In genomic region chr12:6199211-6199530, GRCh38 we compare ENCODE assay signal across 9 cellular contexts. TPM values are rescaled to one million over a fixed set of nuclear protein-coding genes. Genes with fewer than 3 reads are reported as not detected.
DNase-seq lines count a peak whose midpoint lies in the region; ATAC-seq, FAIRE-seq and TF ChIP-seq lines count a peak whose summit lies in the region.
"Had no signal": no experiment of that assay in that cellular context is flagged by ENCODE, and none has a peak within 500 bp of the region (broad histone marks: within the 10 kb centered on the region; RNA-seq: fewer than 3 reads in every experiment).

No MANE protein-coding gene starts in this region.

- ATAC-seq in stimulated activated naive B cell treated with anti-CD40 and anti-IgM and Interleukin-4, amounts not matched to agents 10 μg/mL and 1 μg/mL and 100 μg/mL, for 72 hours (replicated peaks): no peak
- ATAC-seq in GM18909 (IDR thresholded peaks at IDR 0.05; ENCODE audit: poor library complexity, unreplicated experiment) (no peak), HG02981 (IDR thresholded peaks at IDR 0.05; ENCODE audit: unreplicated experiment) (no peak)

- peak overlapping the region; percentile 86 for H3K4me3 ChIP-seq in HFF-Myc (replicated peaks; ENCODE audit: low read depth, low read length)
- peak overlapping the region; percentile 76 for H3K4me3 ChIP-seq in adipocyte (ENCODE audit: low read length)
- peak overlapping the region; percentile 41 to 91 (median 49) for H3K4me3 ChIP-seq in keratinocyte (ENCODE audit: control insufficient read depth in 2 of 3, extremely low read depth in 1 of 3, insufficient read depth in 2 of 3, low read depth in 1 of 3, low read length in 3 of 3)

- H3K27me3 ChIP-seq in adipocyte (replicated peaks; ENCODE audit: control insufficient read depth, insufficient read depth, low read length): no peaks in the 10 kb centered on the region
- no peaks in the 10 kb centered on the region for H3K27me3 ChIP-seq in keratinocyte (ENCODE audit: control insufficient read depth, extremely low read depth, insufficient read depth, low read length)

- no peaks in the 10 kb centered on the region for H3K36me3 Mint-ChIP-seq in stimulated activated naive B cell treated with anti-CD40 and anti-IgM and Interleukin-4, amounts not matched to agents 10 μg/mL and 1 μg/mL and 100 μg/mL, for 72 hours

- H3K4me1 Mint-ChIP-seq in stimulated activated naive B cell treated with anti-CD40 and anti-IgM and Interleukin-4, amounts not matched to agents 10 μg/mL and 1 μg/mL and 100 μg/mL, for 72 hours: peaks cover 39 to 66% of the 10 kb centered on the region in 2 donors

- peaks cover 13% of the 10 kb centered on the region for H3K4me1 ChIP-seq in adipocyte (ENCODE audit: control insufficient read depth, insufficient read depth, low read length)
- peaks cover 47% of the 10 kb centered on the region for H3K4me1 ChIP-seq in keratinocyte (ENCODE audit: control insufficient read depth, extremely low read depth, insufficient read depth, low read length)

- peaks cover 3% of the 10 kb centered on the region for H3K9me1 ChIP-seq in keratinocyte (ENCODE audit: control insufficient read depth, extremely low read depth, insufficient read depth, low read length)

- H3K27ac ChIP-seq in keratinocyte (ENCODE audit: control insufficient read depth, insufficient read depth, low read length): peak overlapping the region; percentile 74

- peaks cover 19% of the 10 kb centered on the region for H4K20me1 ChIP-seq in keratinocyte (ENCODE audit: control insufficient read depth, extremely low read depth, insufficient read depth, low read length)

- H3K4me3 Mint-ChIP-seq in stimulated activated naive B cell treated with anti-CD40 and anti-IgM and Interleukin-4, amounts not matched to agents 10 μg/mL and 1 μg/mL and 100 μg/mL, for 72 hours: peak overlapping the region; percentile 79 to 85

- H3K9ac ChIP-seq in adipocyte (ENCODE audit: low read length) (peak overlapping the region; percentile 69), keratinocyte (ENCODE audit: control insufficient read depth, extremely low read depth, insufficient read depth, low read length) (peak overlapping the region; percentile 94)

- no peak overlapping the region for H3K27ac Mint-ChIP-seq in stimulated activated naive B cell treated with anti-CD40 and anti-IgM and Interleukin-4, amounts not matched to agents 10 μg/mL and 1 μg/mL and 100 μg/mL, for 72 hours

- H3K36me3 ChIP-seq in adipocyte (ENCODE audit: control insufficient read depth, insufficient read depth, low read length, severe bottlenecking) (no peaks in the 10 kb centered on the region), keratinocyte (ENCODE audit: control insufficient read depth in 2 of 2, extremely low read depth in 1 of 2, insufficient read depth in 2 of 2, low read length in 2 of 2) (peaks cover 4 to 22% of the 10 kb centered on the region in 2 experiments)

- TF ChIP-seq CTCF in HFF-Myc (IDR thresholded peaks at IDR 0.05; ENCODE audit: low read depth, low read length, missing control alignments): no peak
- TF ChIP-seq CTCF in keratinocyte (optimal IDR thresholded peaks at IDR 0.05 in 1 of 3, IDR thresholded peaks at IDR 0.05 in 1 of 3, conservative IDR thresholded peaks at IDR 0.05 in 1 of 3; ENCODE audit: extremely low read depth in 1 of 3, insufficient read depth in 2 of 3, low read length in 3 of 3): no peak

- DNase-seq in HFF-Myc (ENCODE audit: extremely low read depth, low read depth): no peak
- no peak for DNase-seq in adipocyte (ENCODE audit: low read depth)
- DNase-seq in keratinocyte (ENCODE audit: low read depth, low spot score): no peak
- DNase-seq in stimulated activated naive B cell treated with anti-CD40 and anti-IgM and Interleukin-4, amounts not matched to agents 10 μg/mL and 1 μg/mL and 100 μg/mL, for 72 hours: no peak
- no peak for DNase-seq in NCI-H1436 treated with DMSO at 0.1 percent for 48 hours (lab: John Stamatoyannopoulos, UW)
- DNase-seq in cerebellar nuclear complex (lab: John Stamatoyannopoulos, UW): no peak
- DNase-seq: stimulated activated CD4-positive, alpha-beta T cell treated with anti-CD3 and anti-CD28 coated beads, Interleukin-2, amount 100 ng/mL, for 48 hours had no signal

- H3K79me2 ChIP-seq in keratinocyte (ENCODE audit: control insufficient read depth, insufficient read depth, low read length): peaks cover 39% of the 10 kb centered on the region

- H3K4me2 ChIP-seq in keratinocyte (ENCODE audit: control insufficient read depth, extremely low read depth, insufficient read depth, low read depth, low read length): peak overlapping the region; percentile 42

- H3K27me3 Mint-ChIP-seq in stimulated activated naive B cell treated with anti-CD40 and anti-IgM and Interleukin-4, amounts not matched to agents 10 μg/mL and 1 μg/mL and 100 μg/mL, for 72 hours: peaks cover 7 to 30% of the 10 kb centered on the region in 2 donors

- no peaks in the 10 kb centered on the region for H3K9me3 ChIP-seq in adipocyte (ENCODE audit: control insufficient read depth, low read length)
- no peaks in the 10 kb centered on the region for H3K9me3 ChIP-seq in keratinocyte (ENCODE audit: control insufficient read depth, low read depth, low read length)

- no peak for FAIRE-seq in keratinocyte (lab: Jason Lieb, UNC)

- no peaks in the 10 kb centered on the region for H3K9me3 Mint-ChIP-seq in stimulated activated naive B cell treated with anti-CD40 and anti-IgM and Interleukin-4, amounts not matched to agents 10 μg/mL and 1 μg/mL and 100 μg/mL, for 72 hours

- dilution Hi-C loops in keratinocyte (cut with MboI; ENCODE audit: extremely low pct_ligation_motif_present, low sequenced_read_pairs): no loop called here

- no peak overlapping the region for H2AFZ ChIP-seq in keratinocyte (ENCODE audit: control insufficient read depth, low read length)

RNA-seq across cellular contexts. Expression of gene CD9, which starts 1.0 kb away (rescaled TPM):
- 922 to 1,166 TPM (median 1,084 TPM) in 3 replicates for polyA plus RNA-seq in keratinocyte
- 172 TPM for polyA plus RNA-seq in keratinocyte (2011; ENCODE audit: low read depth)
- 591 and 749 TPM in 2 replicates for polyA plus RNA-seq in keratinocyte (2011; cell fraction: cytosol; rRNA removed)
- polyA plus RNA-seq in keratinocyte (2011; cell fraction: nucleus; rRNA removed): 1,144 and 1,488 TPM in 2 replicates
- 605 and 776 TPM in 2 replicates for polyA plus RNA-seq in keratinocyte (2012; ENCODE audit: low replicate concordance)
- 431 to 802 TPM (median 750 TPM) in 3 replicates for polyA minus RNA-seq in keratinocyte
- 467 TPM for polyA minus RNA-seq in keratinocyte (2011; cell fraction: cytosol; rRNA and poly(A)+ RNA removed)
- 442 and 537 TPM in 2 replicates for polyA minus RNA-seq in keratinocyte (2011; cell fraction: nucleus; rRNA and poly(A)+ RNA removed)
